Comparison of ENCODE assay signal across 8 cellular contexts in genomic region chr1:9908846-9909221, GRCh38. TPM values are rescaled to one million over a fixed set of nuclear protein-coding genes. Genes with fewer than 3 reads are reported as not detected.
DNase-seq lines count a peak whose midpoint lies in the region; ATAC-seq, FAIRE-seq and TF ChIP-seq lines count a peak whose summit lies in the region.

No MANE protein-coding gene starts in this region.

- ATAC-seq in pancreas (no peak), GM18873 (IDR thresholded peaks at IDR 0.05; ENCODE audit: low FRiP score, unreplicated experiment) (no peak)

- peaks cover 42% of the 10 kb centered on the region for H3K4me1 Mint-ChIP-seq in Caco-2 (ENCODE audit: low read depth, unreplicated experiment)

- H3K27me3 Mint-ChIP-seq in Caco-2 (ENCODE audit: insufficient read depth, unreplicated experiment), result no peaks in the 10 kb centered on the region

- H3K36me3 ChIP-seq in Caco-2 (ENCODE audit: control insufficient read depth, insufficient read depth, low read length) (no peaks in the 10 kb centered on the region), endothelial cell of umbilical vein (ENCODE audit: control insufficient read depth in 2 of 2, extremely low read depth in 1 of 2, insufficient read depth in 2 of 2, low read length in 2 of 2) (no peaks in the 10 kb centered on the region), pancreas (no peaks in the 10 kb centered on the region)

- peak overlapping the region; percentile 76 for H3K4me2 ChIP-seq in endothelial cell of umbilical vein (ENCODE audit: insufficient read depth, low read length)

- POLR2A ChIA-PET in Caco-2 (lab: Charles Lee) (no interaction called here), endothelial cell of umbilical vein (lab: Charles Lee) (no interaction called here)

- H4K20me1 ChIP-seq in endothelial cell of umbilical vein (replicated peaks; ENCODE audit: control insufficient read depth, extremely low read depth, insufficient read depth, low read length), result no peaks in the 10 kb centered on the region

- no peak for TF ChIP-seq POLR2A in endothelial cell of umbilical vein (IDR thresholded peaks at IDR 0.05; ENCODE audit: low read depth, low read length)

- peaks cover 5% of the 10 kb centered on the region for H3K79me2 ChIP-seq in endothelial cell of umbilical vein (ENCODE audit: control insufficient read depth, insufficient read depth, low read length)

- dilution Hi-C loops in endothelial cell of umbilical vein (cut with MboI; ENCODE audit: extremely low pct_ligation_motif_present, low sequenced_read_pairs), result no loop called here

- H3K9me3 Mint-ChIP-seq in Caco-2 (ENCODE audit: unreplicated experiment), result no peaks in the 10 kb centered on the region

- WGBS in pancreas, 2 donors, result 23 to 24% methylated on average over 4 of the region's 4 CpGs

- FAIRE-seq in endothelial cell of umbilical vein (lab: Jason Lieb, UNC) (no peak), pancreas (lab: Jason Lieb, UNC) (no peak)

- H3K27ac Mint-ChIP-seq in Caco-2 (ENCODE audit: unreplicated experiment), result peak overlapping the region; percentile 87

- TF ChIP-seq CTCF in Caco-2 (IDR thresholded peaks at IDR 0.05; ENCODE audit: insufficient read depth in 1 of 2, low read depth in 1 of 2, low read length in 1 of 2, severe bottlenecking in 1 of 2, unreplicated experiment in 1 of 2), result no peak
- no peak for TF ChIP-seq CTCF in endothelial cell of umbilical vein (IDR thresholded peaks at IDR 0.05; ENCODE audit: extremely low read depth in 1 of 2, insufficient read depth in 1 of 2, low read depth in 1 of 2, low read length in 2 of 2)
- TF ChIP-seq CTCF in pancreas (IDR thresholded peaks at IDR 0.05), result no peak

- CTCF ChIA-PET in Caco-2 (lab: Charles Lee) (no interaction called here), endothelial cell of umbilical vein (lab: Charles Lee) (interaction anchor here (0.8 kb wide), 1 partner anchor 34 kb away, joined by 3 read pairs; the partner anchor contains the start of genes LZIC and NMNAT1)

- H3K4me3 Mint-ChIP-seq in Caco-2 (ENCODE audit: unreplicated experiment), result peak overlapping the region; percentile 92

- no peak for DNase-seq in Caco-2
- no peak for DNase-seq in endothelial cell of umbilical vein (ENCODE audit: low read depth, low spot score)
- DNase-seq in pancreas, result no peak
- DNase-seq in GM03348 (ENCODE audit: low spot score), result no peak
- no peak for DNase-seq in T1000 (lab: John Stamatoyannopoulos, UW)
- DNase-seq in RPMI8226, result no peak

- BruUV-seq in Caco-2 (replicated peaks; lab: Mats Ljungman, UMichigan) (TSS peak; percentile 49), endothelial cell of umbilical vein (replicated peaks; lab: Mats Ljungman, UMichigan) (no TSS peak)

- H3K27ac ChIP-seq in endothelial cell of umbilical vein (ENCODE audit: insufficient read depth, low read depth, low read length) (no peak overlapping the region), pancreas (peak overlapping the region in 2 of 4 donors; percentile 57 to 69)

- H3K4me1 ChIP-seq in Caco-2, result peaks cover 15% of the 10 kb centered on the region
- peaks cover 11% of the 10 kb centered on the region for H3K4me1 ChIP-seq in endothelial cell of umbilical vein (ENCODE audit: control insufficient read depth, extremely low read depth, insufficient read depth, low read length)
- H3K4me1 ChIP-seq in pancreas, result peaks cover 4 to 14% (median 4%) of the 10 kb centered on the region in 3 donors

- H3K27me3 ChIP-seq in Caco-2 (replicated peaks; ENCODE audit: control insufficient read depth, insufficient read depth, low read length), result no peaks in the 10 kb centered on the region
- no peaks in the 10 kb centered on the region for H3K27me3 ChIP-seq in endothelial cell of umbilical vein (ENCODE audit: control insufficient read depth in 2 of 2, insufficient read depth in 2 of 2, low read length in 2 of 2)
- H3K27me3 ChIP-seq in pancreas, result no peaks in the 10 kb centered on the region

- peaks cover 6% of the 10 kb centered on the region for H3K36me3 Mint-ChIP-seq in Caco-2 (ENCODE audit: insufficient read depth, unreplicated experiment)

- intact Hi-C loops in Caco-2 (cut with micrococcal nuclease; ENCODE audit: unreplicated experiment) (no loop called here), endothelial cell of umbilical vein (cut with micrococcal nuclease) (no loop called here), pancreas (cut with DNase I) (no loop called here)

- H3K9ac ChIP-seq in endothelial cell of umbilical vein (replicated peaks; ENCODE audit: extremely low read depth, insufficient read depth, low read length), result no peak overlapping the region

- no peak overlapping the region for H2AFZ ChIP-seq in endothelial cell of umbilical vein (ENCODE audit: low read depth, low read length)

- H3K9me1 ChIP-seq in endothelial cell of umbilical vein (replicated peaks; ENCODE audit: control insufficient read depth, extremely low read depth, insufficient read depth, low read length), result no peaks in the 10 kb centered on the region

- H3K4me3 ChIP-seq in Caco-2 (ENCODE audit: low read depth, low read length), result peak overlapping the region; percentile 87
- H3K4me3 ChIP-seq in endothelial cell of umbilical vein (replicated peaks in 1 of 3; ENCODE audit: insufficient read depth in 1 of 3, low read depth in 1 of 3, low read length in 3 of 3), result no peak overlapping the region
- H3K4me3 ChIP-seq in pancreas, result peak overlapping the region in 3 of 4 donors; percentile 63 to 88 (median 77)

- H3K9me3 ChIP-seq in Caco-2 (no peaks in the 10 kb centered on the region), endothelial cell of umbilical vein (replicated peaks; ENCODE audit: control insufficient read depth, insufficient read depth, low read length) (no peaks in the 10 kb centered on the region), pancreas (no peaks in the 10 kb centered on the region)

TF ChIP-seq in PFSK-1, 5 proteins besides CTCF, POLR2A, EP300 and RAD21:
- 0 out of 2 replicates have a peak, but pooled peaks have one; percentile 17 for TF ChIP-seq SIN3A (IDR thresholded peaks at IDR 0.05; ENCODE audit: borderline replicate concordance, insufficient read depth, low read length)
- TF ChIP-seq TAF1 (IDR thresholded peaks at IDR 0.05; ENCODE audit: borderline replicate concordance, insufficient read depth, low read length), result no peak
- no peak for TF ChIP-seq FOXP2 (optimal IDR thresholded peaks at IDR 0.05; ENCODE audit: borderline replicate concordance, extremely low read depth, extremely low read length, insufficient read depth)

TF ChIP-seq in endothelial cell of umbilical vein, 7 proteins besides CTCF, POLR2A, EP300 and RAD21 (continues in another document):
- no peak for TF ChIP-seq FOS (IDR thresholded peaks at IDR 0.05; ENCODE audit: borderline replicate concordance, insufficient read depth, low read length)
- TF ChIP-seq EZH2 (IDR thresholded peaks at IDR 0.05; ENCODE audit: borderline replicate concordance, low read depth, low read length, severe bottlenecking), result no peak
- no peak for TF ChIP-seq MAX (IDR thresholded peaks at IDR 0.05; ENCODE audit: insufficient read depth, insufficient read length)
- TF ChIP-seq POLR2AphosphoS5 (IDR thresholded peaks at IDR 0.05; ENCODE audit: insufficient read depth, low read depth, low read length), result no peak
- no peak for TF ChIP-seq JUN (IDR thresholded peaks at IDR 0.05; ENCODE audit: borderline replicate concordance, insufficient read depth, insufficient read length, low read depth)
- TF ChIP-seq MYC (IDR thresholded peaks at IDR 0.05; ENCODE audit: low read depth, low read length), result no peak

RNA-seq across cellular contexts. Expression of gene CTNNBIP1, which starts 1.2 kb away (rescaled TPM):
- 17.1 and 17.5 TPM in 2 replicates for total RNA-seq in Caco-2 (2022)
- 32.7 TPM for polyA plus RNA-seq in PFSK-1 (2012; ENCODE audit: insufficient read length, low read depth)
- total RNA-seq in endothelial cell of umbilical vein, result 31.7 and 37.2 TPM in 2 replicates
- polyA plus RNA-seq in endothelial cell of umbilical vein, result 23.1 and 26.6 TPM in 2 replicates
- polyA plus RNA-seq in endothelial cell of umbilical vein (2011; cell fraction: cytosol; rRNA removed), result 21.3 and 33.2 TPM in 2 replicates
- polyA plus RNA-seq in endothelial cell of umbilical vein (2011; cell fraction: nucleus; rRNA removed), result 12.9 and 13.6 TPM in 2 replicates
- 38.7 and 40.7 TPM in 2 replicates for polyA plus RNA-seq in endothelial cell of umbilical vein (2012)
- polyA minus RNA-seq in endothelial cell of umbilical vein, result 17.0 and 23.9 TPM in 2 replicates
- polyA minus RNA-seq in endothelial cell of umbilical vein (2011; cell fraction: cytosol; rRNA and poly(A)+ RNA removed), result 7.4 TPM
- 4.1 and 5.2 TPM in 2 replicates for polyA minus RNA-seq in endothelial cell of umbilical vein (2011; cell fraction: nucleus; rRNA and poly(A)+ RNA removed)
- total RNA-seq in pancreas, result 10 to 100 TPM; 16.5 to 27.3 (median 21.0) TPM
- 10 to 100 TPM in 1 of 2 donors, 1 to 10 TPM in 1; 9.4 to 15.2 TPM for polyA plus RNA-seq in pancreas

RNA-seq across cellular contexts. Expression of gene LZIC, which starts 34.4 kb away (rescaled TPM):
- 27.0 and 33.2 TPM in 2 replicates for total RNA-seq in Caco-2 (2022)
- 13.8 TPM for polyA plus RNA-seq in PFSK-1 (2012; ENCODE audit: insufficient read length, low read depth)
- 22.7 and 23.4 TPM in 2 replicates for total RNA-seq in endothelial cell of umbilical vein
- 2.9 and 3.7 TPM in 2 replicates for polyA plus RNA-seq in endothelial cell of umbilical vein
- polyA plus RNA-seq in endothelial cell of umbilical vein (2011; cell fraction: cytosol; rRNA removed), result 7.5 and 7.7 TPM in 2 replicates
- polyA plus RNA-seq in endothelial cell of umbilical vein (2011; cell fraction: nucleus; rRNA removed), result 4.1 and 6.7 TPM in 2 replicates
- 17.0 and 27.1 TPM in 2 replicates for polyA plus RNA-seq in endothelial cell of umbilical vein (2012)
- 6.0 and 6.3 TPM in 2 replicates for polyA minus RNA-seq in endothelial cell of umbilical vein
- polyA minus RNA-seq in endothelial cell of umbilical vein (2011; cell fraction: cytosol; rRNA and poly(A)+ RNA removed), result 9.6 TPM
- 2.6 and 3.7 TPM in 2 replicates for polyA minus RNA-seq in endothelial cell of umbilical vein (2011; cell fraction: nucleus; rRNA and poly(A)+ RNA removed)
- 10 to 100 TPM in 5 of 6 donors, 1 to 10 TPM in 1; 8.4 to 19.6 (median 12.3) TPM for total RNA-seq in pancreas
- 10 to 100 TPM in 1 of 2 donors, 1 to 10 TPM in 1; 5.5 to 11.1 TPM for polyA plus RNA-seq in pancreas

RNA-seq across cellular contexts. Expression of gene NMNAT1, which starts 34.4 kb away (rescaled TPM):
- 3.1 and 3.8 TPM in 2 replicates for total RNA-seq in Caco-2 (2022)
- 6.0 TPM for polyA plus RNA-seq in PFSK-1 (2012; ENCODE audit: insufficient read length, low read depth)
- 7.4 and 9.8 TPM in 2 replicates for total RNA-seq in endothelial cell of umbilical vein
- 4.4 and 4.8 TPM in 2 replicates for polyA plus RNA-seq in endothelial cell of umbilical vein
- 5.0 and 5.2 TPM in 2 replicates for polyA plus RNA-seq in endothelial cell of umbilical vein (2011; cell fraction: cytosol; rRNA removed)
- 3.0 and 4.0 TPM in 2 replicates for polyA plus RNA-seq in endothelial cell of umbilical vein (2011; cell fraction: nucleus; rRNA removed)
- polyA plus RNA-seq in endothelial cell of umbilical vein (2012), result 16.2 and 22.0 TPM in 2 replicates
- polyA minus RNA-seq in endothelial cell of umbilical vein, result 6.3 and 7.2 TPM in 2 replicates
- polyA minus RNA-seq in endothelial cell of umbilical vein (2011; cell fraction: cytosol; rRNA and poly(A)+ RNA removed), result 3.1 TPM
- polyA minus RNA-seq in endothelial cell of umbilical vein (2011; cell fraction: nucleus; rRNA and poly(A)+ RNA removed), result 1.4 and 3.5 TPM in 2 replicates
- total RNA-seq in pancreas, result 1 to 10 TPM; 3.0 to 9.3 (median 4.6) TPM
- polyA plus RNA-seq in pancreas, result 1 to 10 TPM; 3.8 TPM

Comparison
In these comparisons a context has a peak if more than half of its experiments do, and no peak if none do; other contexts are left out.
1. H3K4me3 ChIP-seq: peak in Caco-2 (single experiment) and pancreas (3 of 4); none in endothelial cell of umbilical vein (0 of 3).